8 cellular contexts compared by ENCODE assay signal in the genomic region with DNA sequence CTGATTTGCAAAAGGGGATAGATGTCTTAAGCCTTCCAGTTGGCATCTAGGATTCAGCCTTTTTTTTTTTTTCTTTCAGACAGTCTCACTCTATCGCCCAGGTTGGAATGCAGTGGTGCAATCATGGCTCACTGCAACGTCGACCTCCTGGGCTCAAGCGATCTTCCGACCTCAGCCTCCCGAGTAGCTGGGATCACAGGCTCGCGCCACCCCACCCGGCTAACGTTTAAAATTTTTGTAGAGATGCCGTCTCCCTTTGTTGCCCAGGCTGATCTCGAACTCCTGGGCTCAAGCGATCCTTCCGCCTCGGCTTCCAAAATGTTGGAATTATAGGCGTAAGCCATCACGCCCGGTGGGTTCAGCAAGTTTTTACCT. TPM values are rescaled to one million over a fixed set of nuclear protein-coding genes. Genes with fewer than 3 reads are reported as not detected.
DNase-seq lines count a peak whose midpoint lies in the region; ATAC-seq and TF ChIP-seq lines count a peak whose summit lies in the region.

No MANE protein-coding gene starts in this region.

- no peaks in the 10 kb centered on the region for H3K27me3 ChIP-seq in ACC112 (ENCODE audit: insufficient read depth, low read length)

- peak overlapping the region; percentile 98 for H3K4me3 Mint-ChIP-seq in activated T-helper 17 cell treated with anti-CD3 and anti-CD28 coated beads, Interleukin-2, amount 50 U/mL, for 72 hours
- peak overlapping the region; percentile 94 to 96 (median 95) for H3K4me3 Mint-ChIP-seq in nephron
- H3K4me3 Mint-ChIP-seq in effector memory CD8-positive, alpha-beta T cell: peak overlapping the region in 1 of 2 donors; percentile 94

- no peaks in the 10 kb centered on the region for H3K27me3 Mint-ChIP-seq in activated T-helper 17 cell treated with anti-CD3 and anti-CD28 coated beads, Interleukin-2, amount 50 U/mL, for 72 hours
- H3K27me3 Mint-ChIP-seq in nephron (ENCODE audit: low read depth): no peaks in the 10 kb centered on the region
- H3K27me3 Mint-ChIP-seq in effector memory CD8-positive, alpha-beta T cell: no peaks in the 10 kb centered on the region

- no peak overlapping the region for H3K27ac ChIP-seq in ACC112 (ENCODE audit: low read depth, low read length)

- CTCF ChIA-PET in GM10248 (lab: Yijun Ruan, JAX): no interaction called here

- no peaks in the 10 kb centered on the region for H3K9me3 Mint-ChIP-seq in activated T-helper 17 cell treated with anti-CD3 and anti-CD28 coated beads, Interleukin-2, amount 50 U/mL, for 72 hours
- H3K9me3 Mint-ChIP-seq in nephron: no peaks in the 10 kb centered on the region
- no peaks in the 10 kb centered on the region for H3K9me3 Mint-ChIP-seq in effector memory CD8-positive, alpha-beta T cell

- H3K36me3 ChIP-seq in ACC112 (ENCODE audit: insufficient read depth, low read length) (peaks cover 3% of the 10 kb centered on the region; the same call in 1 of the 2 replicates), ES-I3 (ENCODE audit: insufficient read depth, low read length) (no peaks in the 10 kb centered on the region)

- H2AFZ ChIP-seq in ACC112 (ENCODE audit: low read length, unreplicated experiment): peak overlapping the region; percentile 30

- peaks cover 42% of the 10 kb centered on the region for H3K79me2 ChIP-seq in ACC112 (ENCODE audit: control insufficient read depth, insufficient read depth, low read length, unreplicated experiment)

- TF ChIP-seq CTCF in nephron (IDR thresholded peaks at IDR 0.05; ENCODE audit: unreplicated experiment in 3 of 3): no peak
- no peak for TF ChIP-seq CTCF in GM10248 (IDR thresholded peaks at IDR 0.05; ENCODE audit: control extremely low read depth, extremely low read depth, low read depth, missing control alignments)

- no peak for DNase-seq in H4 (ENCODE audit: low spot score)
- no peak for DNase-seq in effector memory CD8-positive, alpha-beta T cell
- no peak for DNase-seq in GM10248 (ENCODE audit: extremely low spot score)

- H3K9me3 ChIP-seq in ES-I3 (ENCODE audit: control insufficient read depth, insufficient read depth, low read length): no peaks in the 10 kb centered on the region; the same call in 1 of the 2 replicates

- H3K4me1 ChIP-seq in ACC112 (ENCODE audit: control insufficient read depth, insufficient read depth, low read length, unreplicated experiment) (peaks cover 23% of the 10 kb centered on the region), ES-I3 (ENCODE audit: insufficient read depth, low read length) (peaks cover 19% of the 10 kb centered on the region; the same call in 1 of the 2 replicates)

- POLR2A ChIA-PET in GM10248 (lab: Yijun Ruan, JAX): no interaction called here

- peaks cover 6% of the 10 kb centered on the region for H3K36me3 Mint-ChIP-seq in activated T-helper 17 cell treated with anti-CD3 and anti-CD28 coated beads, Interleukin-2, amount 50 U/mL, for 72 hours (ENCODE audit: low read depth)
- peaks cover under 1% of the 10 kb centered on the region for H3K36me3 Mint-ChIP-seq in nephron (ENCODE audit: low read depth)
- H3K36me3 Mint-ChIP-seq in effector memory CD8-positive, alpha-beta T cell (ENCODE audit: insufficient read depth): peaks cover 14% of the 10 kb centered on the region

- no peak overlapping the region for H3K4me3 ChIP-seq in ACC112 (ENCODE audit: low read depth, low read length)

- H3K4me1 Mint-ChIP-seq in activated T-helper 17 cell treated with anti-CD3 and anti-CD28 coated beads, Interleukin-2, amount 50 U/mL, for 72 hours: peaks cover 28% of the 10 kb centered on the region
- peaks cover 45% of the 10 kb centered on the region for H3K4me1 Mint-ChIP-seq in nephron
- peaks cover 40 to 46% of the 10 kb centered on the region in 2 donors for H3K4me1 Mint-ChIP-seq in effector memory CD8-positive, alpha-beta T cell (ENCODE audit: low read depth in 2 of 2)

- H3K9ac ChIP-seq in ES-I3 (ENCODE audit: low read depth, low read length): peak overlapping the region; percentile 91; the same call in 1 of the 2 replicates

- no peak for ATAC-seq in activated T-helper 17 cell treated with anti-CD3 and anti-CD28 coated beads, Interleukin-2, amount 50 U/mL, for 72 hours (replicated peaks)
- no peak for ATAC-seq in activated CD4-positive, CD25-positive, alpha-beta regulatory T cell treated with anti-CD3 and anti-CD28 coated beads, Interleukin-2, amount 50 U/mL, for 24 hours
- ATAC-seq in effector memory CD8-positive, alpha-beta T cell (replicated peaks): no peak

- peak overlapping the region; percentile 80 for H3K27ac Mint-ChIP-seq in activated T-helper 17 cell treated with anti-CD3 and anti-CD28 coated beads, Interleukin-2, amount 50 U/mL, for 72 hours
- H3K27ac Mint-ChIP-seq in nephron: no peak overlapping the region
- H3K27ac Mint-ChIP-seq in effector memory CD8-positive, alpha-beta T cell: peak overlapping the region in 1 of 2 donors; percentile 90

RNA-seq across cellular contexts. Expression of a gene that starts 0.6 kb away (rescaled TPM):
- 10 to 100 TPM; 28.1 to 46.5 TPM for total RNA-seq in activated T-helper 17 cell treated with anti-CD3 and anti-CD28 coated beads, Interleukin-2, amount 50 U/mL, for 72 hours
- 7.0 and 8.0 TPM in 2 replicates for total RNA-seq in H4 (2014; rRNA removed; shearing (Covaris generic))

RNA-seq across cellular contexts. Expression of a gene that starts 1.3 kb away (rescaled TPM):
- total RNA-seq in activated T-helper 17 cell treated with anti-CD3 and anti-CD28 coated beads, Interleukin-2, amount 50 U/mL, for 72 hours: 10 to 100 TPM; 24.2 to 36.9 TPM
- total RNA-seq in H4 (2014; rRNA removed; shearing (Covaris generic)): 87.4 and 87.7 TPM in 2 replicates

RNA-seq across cellular contexts. Expression of a gene that starts 32.3 kb away (rescaled TPM):
- 10 to 100 TPM; 38.2 to 40.8 TPM for total RNA-seq in activated T-helper 17 cell treated with anti-CD3 and anti-CD28 coated beads, Interleukin-2, amount 50 U/mL, for 72 hours
- 21.5 and 32.9 TPM in 2 replicates for total RNA-seq in H4 (2014; rRNA removed; shearing (Covaris generic))
